In genomic region chr3:41190509-41191284, GRCh38 we compare ENCODE assay signal across 18 cellular contexts. TPM values are rescaled to one million over a fixed set of nuclear protein-coding genes. Genes with fewer than 3 reads are reported as not detected.
A peak's percentile ranks its signal among the peaks of the same experiment; 100 is the strongest.
DNase-seq lines count a peak whose midpoint lies in the region; ATAC-seq, FAIRE-seq and TF ChIP-seq lines count a peak whose summit lies in the region.
"Had no signal": no experiment of that assay in that cellular context is flagged by ENCODE, and none has a peak within 500 bp of the region (broad histone marks: within the 10 kb centered on the region; RNA-seq: fewer than 3 reads in every experiment).

No MANE protein-coding gene starts in this region.

- no peak for FAIRE-seq in HTR-8/SVneo (lab: Jason Lieb, UNC)

- H3K27ac Mint-ChIP-seq in activated CD4-positive, alpha-beta T cell treated with anti-CD3 and anti-CD28 coated beads for 36 hours, result no peak overlapping the region
- no peak overlapping the region for H3K27ac Mint-ChIP-seq in activated CD4-positive, alpha-beta T cell treated with anti-CD3 and anti-CD28 coated beads, Interleukin-2, amount 10 ng/mL, durations not matched to agents 24 days and 14 days
- no peak overlapping the region for H3K27ac Mint-ChIP-seq in naive thymus-derived CD4-positive, alpha-beta T cell
- H3K27ac Mint-ChIP-seq: T-helper 1 cell treated with Interleukin-12 subunit alpha and Interleukin-12 subunit beta and Interleukin-4 antibody, amounts not matched to agents 30 μg/mL and 1 μg/mL, for 36 hours had no signal

- POLR2A ChIA-PET in activated CD4-positive, alpha-beta T cell treated with anti-CD3 and anti-CD28 coated beads for 36 hours (lab: Charles Lee), result interaction anchor here (0.6 to 2.1 kb wide), 3 partner anchors 9 to 856 kb away, joined by 5 to 6 read pairs (median 6); partner anchors contain the start of gene CTNNB1
- POLR2A ChIA-PET in naive thymus-derived CD4-positive, alpha-beta T cell (lab: Charles Lee), result interaction anchor here (1.7 to 1.8 kb wide), 2 partner anchors 9 to 20 kb away, joined by 5 to 10 read pairs; partner anchors contain the start of gene CTNNB1

- CTCF ChIA-PET in activated CD4-positive, alpha-beta T cell treated with anti-CD3 and anti-CD28 coated beads for 36 hours (lab: Charles Lee), result interaction anchor here (0.5 to 1.3 kb wide), 3 partner anchors 9 to 31 kb away, joined by 3 to 4 read pairs (median 3); partner anchors contain the start of gene CTNNB1
- CTCF ChIA-PET in naive thymus-derived CD4-positive, alpha-beta T cell (lab: Charles Lee), result no interaction called here

- ATAC-seq in activated CD4-positive, alpha-beta T cell treated with anti-CD3 and anti-CD28 coated beads for 36 hours, result peak; percentile 31
- ATAC-seq in GM19351 (IDR thresholded peaks at IDR 0.05; ENCODE audit: unreplicated experiment) (peak; percentile 55), HG02885 (IDR thresholded peaks at IDR 0.05; ENCODE audit: poor library complexity, unreplicated experiment) (peak; percentile 58)
- peak; percentile 18 for ATAC-seq in naive thymus-derived CD4-positive, alpha-beta T cell
- ATAC-seq: Right ventricle myocardium inferior had no signal

- no peak overlapping the region for H3K4me3 Mint-ChIP-seq in activated CD4-positive, alpha-beta T cell treated with anti-CD3 and anti-CD28 coated beads for 36 hours
- no peak overlapping the region for H3K4me3 Mint-ChIP-seq in activated CD4-positive, alpha-beta T cell treated with anti-CD3 and anti-CD28 coated beads, Interleukin-2, amount 10 ng/mL, durations not matched to agents 24 days and 14 days
- H3K4me3 Mint-ChIP-seq in naive thymus-derived CD4-positive, alpha-beta T cell, result no peak overlapping the region
- H3K4me3 Mint-ChIP-seq: T-helper 1 cell treated with Interleukin-12 subunit alpha and Interleukin-12 subunit beta and Interleukin-4 antibody, amounts not matched to agents 30 μg/mL and 1 μg/mL, for 36 hours had no signal

- no peaks in the 10 kb centered on the region for H3K27me3 ChIP-seq in naive thymus-derived CD4-positive, alpha-beta T cell (ENCODE audit: control insufficient read depth in 2 of 2, insufficient read depth in 2 of 2, low read length in 2 of 2)
- H3K27me3 ChIP-seq in esophagus squamous epithelium, result no peaks in the 10 kb centered on the region
- H3K27me3 ChIP-seq: sigmoid colon had no signal

- H3K36me3 Mint-ChIP-seq in activated CD4-positive, alpha-beta T cell treated with anti-CD3 and anti-CD28 coated beads for 36 hours (ENCODE audit: low read depth), result no peaks in the 10 kb centered on the region
- no peaks in the 10 kb centered on the region for H3K36me3 Mint-ChIP-seq in activated CD4-positive, alpha-beta T cell treated with anti-CD3 and anti-CD28 coated beads, Interleukin-2, amount 10 ng/mL, durations not matched to agents 24 days and 14 days (ENCODE audit: low read depth)
- H3K36me3 Mint-ChIP-seq in naive thymus-derived CD4-positive, alpha-beta T cell, result no peaks in the 10 kb centered on the region

- no peak overlapping the region for H3K27ac ChIP-seq in naive thymus-derived CD4-positive, alpha-beta T cell (ENCODE audit: low read depth, low read length)
- no peak overlapping the region for H3K27ac ChIP-seq in esophagus squamous epithelium
- H3K27ac ChIP-seq: sigmoid colon had no signal

- peaks cover 7% of the 10 kb centered on the region for H3K27me3 Mint-ChIP-seq in activated CD4-positive, alpha-beta T cell treated with anti-CD3 and anti-CD28 coated beads for 36 hours
- H3K27me3 Mint-ChIP-seq in activated CD4-positive, alpha-beta T cell treated with anti-CD3 and anti-CD28 coated beads, Interleukin-2, amount 10 ng/mL, durations not matched to agents 24 days and 14 days, result peaks cover 22% of the 10 kb centered on the region
- H3K27me3 Mint-ChIP-seq in naive thymus-derived CD4-positive, alpha-beta T cell, result peaks cover 6 to 32% (median 11%) of the 10 kb centered on the region in 5 donors

- H3K4me3 ChIP-seq in naive thymus-derived CD4-positive, alpha-beta T cell (ENCODE audit: low read length), result no peak overlapping the region
- no peak overlapping the region for H3K4me3 ChIP-seq in esophagus squamous epithelium
- H3K4me3 ChIP-seq: sigmoid colon had no signal

- TF ChIP-seq POLR2A in esophagus squamous epithelium (IDR thresholded peaks at IDR 0.05), result no peak

- no peaks in the 10 kb centered on the region for H3K9me3 ChIP-seq in naive thymus-derived CD4-positive, alpha-beta T cell (ENCODE audit: control insufficient read depth in 2 of 3, low read length in 3 of 3)
- no peaks in the 10 kb centered on the region for H3K9me3 ChIP-seq in esophagus squamous epithelium
- H3K9me3 ChIP-seq: sigmoid colon had no signal

- no peaks in the 10 kb centered on the region for H3K4me1 ChIP-seq in naive thymus-derived CD4-positive, alpha-beta T cell (ENCODE audit: control insufficient read depth in 2 of 2, insufficient read depth in 2 of 2, low read length in 2 of 2)
- H3K4me1 ChIP-seq in esophagus squamous epithelium, result no peaks in the 10 kb centered on the region
- H3K4me1 ChIP-seq: sigmoid colon had no signal

- H3K9me3 Mint-ChIP-seq in activated CD4-positive, alpha-beta T cell treated with anti-CD3 and anti-CD28 coated beads for 36 hours (ENCODE audit: low read depth), result no peaks in the 10 kb centered on the region
- no peaks in the 10 kb centered on the region for H3K9me3 Mint-ChIP-seq in activated CD4-positive, alpha-beta T cell treated with anti-CD3 and anti-CD28 coated beads, Interleukin-2, amount 10 ng/mL, durations not matched to agents 24 days and 14 days
- H3K9me3 Mint-ChIP-seq in naive thymus-derived CD4-positive, alpha-beta T cell, result no peaks in the 10 kb centered on the region
- H3K9me3 Mint-ChIP-seq: T-helper 1 cell treated with Interleukin-12 subunit alpha and Interleukin-12 subunit beta and Interleukin-4 antibody, amounts not matched to agents 30 μg/mL and 1 μg/mL, for 36 hours had no signal

- TF ChIP-seq CTCF in esophagus squamous epithelium (IDR thresholded peaks at IDR 0.05), result no peak

- WGBS in esophagus squamous epithelium, 2 donors, result 88 to 90% methylated on average over 1 of the region's 1 CpG

- intact Hi-C loops in activated CD4-positive, alpha-beta T cell treated with anti-CD3 and anti-CD28 coated beads for 36 hours (cut with DNase I, micrococcal nuclease), result no loop called here
- intact Hi-C loops in activated CD4-positive, alpha-beta T cell treated with anti-CD3 and anti-CD28 coated beads, Interleukin-2, amount 10 ng/mL, durations not matched to agents 24 days and 14 days (cut with micrococcal nuclease), result no loop called here
- intact Hi-C loops in naive thymus-derived CD4-positive, alpha-beta T cell (cut with micrococcal nuclease), result no loop called here
- intact Hi-C loops in esophagus squamous epithelium (cut with DNase I), result no loop called here

- DNase-seq in activated CD4-positive, alpha-beta T cell treated with anti-CD3 and anti-CD28 coated beads for 36 hours, result peak; percentile 24
- no peak for DNase-seq in activated CD4-positive, alpha-beta T cell treated with anti-CD3 and anti-CD28 coated beads, Interleukin-2, amount 10 ng/mL, durations not matched to agents 24 days and 14 days
- DNase-seq in naive thymus-derived CD4-positive, alpha-beta T cell, result no peak
- DNase-seq in DMS153 treated with DMSO at 0.1 percent for 48 hours (lab: John Stamatoyannopoulos, UW; ENCODE audit: unreplicated experiment) (no peak), HTR-8/SVneo (ENCODE audit: insufficient read length, low spot score) (no peak), esophagus squamous epithelium (lab: John Stamatoyannopoulos, UW) (no peak)
- DNase-seq: 8988T; C1 segment of cervical spinal cord; DMS79 treated with DMSO at 0.1 percent for 48 hours; HCEC 1CT; NCI-H345; sigmoid colon; stimulated activated CD4-positive, alpha-beta T cell treated with anti-CD3 and anti-CD28 coated beads, Interleukin-4, amount 100 ng/mL, for 24 hours; trophoblast cell had no signal

- H3K36me3 ChIP-seq in naive thymus-derived CD4-positive, alpha-beta T cell (ENCODE audit: control insufficient read depth in 2 of 3, insufficient read depth in 3 of 3, low read length in 3 of 3), result no peaks in the 10 kb centered on the region
- H3K36me3 ChIP-seq in esophagus squamous epithelium, result no peaks in the 10 kb centered on the region
- H3K36me3 ChIP-seq: sigmoid colon had no signal

- H3K4me1 Mint-ChIP-seq in activated CD4-positive, alpha-beta T cell treated with anti-CD3 and anti-CD28 coated beads for 36 hours, result peaks cover 27% of the 10 kb centered on the region
- peaks cover 23% of the 10 kb centered on the region for H3K4me1 Mint-ChIP-seq in activated CD4-positive, alpha-beta T cell treated with anti-CD3 and anti-CD28 coated beads, Interleukin-2, amount 10 ng/mL, durations not matched to agents 24 days and 14 days
- peaks cover 0 to 19% (median 6%) of the 10 kb centered on the region in 7 donors for H3K4me1 Mint-ChIP-seq in naive thymus-derived CD4-positive, alpha-beta T cell

RNA-seq across cellular contexts. Expression of gene CTNNB1, which starts 8.6 kb away (rescaled TPM):
- 100 to 1,000 TPM; 114 to 158 TPM for total RNA-seq in activated CD4-positive, alpha-beta T cell treated with anti-CD3 and anti-CD28 coated beads for 36 hours
- total RNA-seq in activated CD4-positive, alpha-beta T cell treated with anti-CD3 and anti-CD28 coated beads, Interleukin-2, amount 10 ng/mL, durations not matched to agents 24 days and 14 days, result 142 and 147 TPM in 2 replicates
- total RNA-seq in naive thymus-derived CD4-positive, alpha-beta T cell, result 100 to 1,000 TPM; 118 to 227 (median 177) TPM
- 10 to 100 TPM; 40.5 to 89.5 TPM for polyA plus RNA-seq in naive thymus-derived CD4-positive, alpha-beta T cell
- 100 to 1,000 TPM; 219 to 430 (median 290) TPM for total RNA-seq in esophagus squamous epithelium
